9 cellular contexts compared by ENCODE assay signal in genomic region chr2:179268277-179268935, GRCh38. TPM values are rescaled to one million over a fixed set of nuclear protein-coding genes. Genes with fewer than 3 reads are reported as not detected.
DNase-seq lines count a peak whose midpoint lies in the region; ATAC-seq and TF ChIP-seq lines count a peak whose summit lies in the region.
"Had no signal": no experiment of that assay in that cellular context is flagged by ENCODE, and none has a peak within 500 bp of the region (broad histone marks: within the 10 kb centered on the region; RNA-seq: fewer than 3 reads in every experiment).

No MANE protein-coding gene starts in this region.

- peak; percentile 9 for DNase-seq in stimulated activated naive CD4-positive, alpha-beta T cell treated with Interleukin-2 at 50 U/mL for 16 hours (lab: John Stamatoyannopoulos, UW)
- DNase-seq in stimulated activated naive CD4-positive, alpha-beta T cell (lab: John Stamatoyannopoulos, UW), result no peak
- DNase-seq in astrocyte of the spinal cord (ENCODE audit: low read depth, low spot score) (peak; percentile 40), tibial artery (peak; percentile 53 to 71), NCI-H510A (lab: John Stamatoyannopoulos, UW) (no peak), D341Med (ENCODE audit: low spot score) (no peak), spleen (no peak)

- intact Hi-C loops in tibial artery (cut with DNase I; ENCODE audit: low total_unique reads) (loop anchor here (1.0 kb wide), 1 partner anchor 72 kb away; no protein-coding TSS in a partner anchor), spleen (cut with DNase I; ENCODE audit: low total_unique reads) (no loop called here)

- H3K27ac ChIP-seq in tibial artery, result peak overlapping the region; percentile 22 to 29
- peak overlapping the region in 2 of 8 donors; percentile 14 to 46 for H3K27ac ChIP-seq in spleen

- TF ChIP-seq CTCF in astrocyte of the spinal cord (IDR thresholded peaks at IDR 0.05; ENCODE audit: low read depth, low read length), result no peak
- TF ChIP-seq CTCF in tibial artery (IDR thresholded peaks at IDR 0.05), result no peak
- TF ChIP-seq CTCF in spleen (IDR thresholded peaks at IDR 0.05 in 8 of 11, conservative IDR thresholded peaks at IDR 0.05 in 3 of 11), result no peak

- TF ChIP-seq POLR2A in spleen (IDR thresholded peaks at IDR 0.05), result no peak

- no peaks in the 10 kb centered on the region for H3K27me3 ChIP-seq in tibial artery
- H3K27me3 ChIP-seq in spleen (replicated peaks in 1 of 7), result no peaks in the 10 kb centered on the region

- ATAC-seq in HG03558 (IDR thresholded peaks at IDR 0.05; ENCODE audit: extremely low read depth, unreplicated experiment), result peak; percentile 28

- in situ Hi-C loops in astrocyte of the spinal cord (cut with HindIII; ENCODE audit: low sequenced_read_pairs), result no loop called here

- WGBS in spleen, 5 donors, result 21 to 38% (median 31%) methylated on average over 1 of the region's 1 CpG

- H3K4me3 ChIP-seq in astrocyte of the spinal cord (ENCODE audit: low read depth, low read length) (no peak overlapping the region), tibial artery (no peak overlapping the region), spleen (no peak overlapping the region)
- H3K4me3 ChIP-seq: lung had no signal

- H3K4me1 ChIP-seq in tibial artery (peaks cover 0 to 52% (median 21%) of the 10 kb centered on the region in 4 donors), spleen (peaks cover 0 to 20% (median 9%) of the 10 kb centered on the region in 6 donors)

- no peaks in the 10 kb centered on the region for H3K36me3 ChIP-seq in tibial artery
- no peaks in the 10 kb centered on the region for H3K36me3 ChIP-seq in spleen

- H3K9me3 ChIP-seq in tibial artery (no peaks in the 10 kb centered on the region), spleen (no peaks in the 10 kb centered on the region)

RNA-seq across cellular contexts. Expression of gene SESTD1, which starts 3.8 kb away (rescaled TPM):
- 10 to 100 TPM; 19.9 to 51.7 (median 34.6) TPM for total RNA-seq in spleen
- polyA plus RNA-seq in spleen, result 1 to 10 TPM; 5.5 to 6.2 (median 5.6) TPM

Comparison
In these comparisons a context has a peak if more than half of its experiments do, and no peak if none do; other contexts are left out.
1. DNase-seq: peak in stimulated activated naive CD4-positive, alpha-beta T cell treated with Interleukin-2 at 50 U/mL for 16 hours (single experiment), astrocyte of the spinal cord (single experiment) and tibial artery (2 of 2); none in stimulated activated naive CD4-positive, alpha-beta T cell (0 of 6), NCI-H510A (single experiment), D341Med (single experiment) and spleen (single experiment).